Comparison of ENCODE assay signal across 1 cellular context in the genomic region with DNA sequence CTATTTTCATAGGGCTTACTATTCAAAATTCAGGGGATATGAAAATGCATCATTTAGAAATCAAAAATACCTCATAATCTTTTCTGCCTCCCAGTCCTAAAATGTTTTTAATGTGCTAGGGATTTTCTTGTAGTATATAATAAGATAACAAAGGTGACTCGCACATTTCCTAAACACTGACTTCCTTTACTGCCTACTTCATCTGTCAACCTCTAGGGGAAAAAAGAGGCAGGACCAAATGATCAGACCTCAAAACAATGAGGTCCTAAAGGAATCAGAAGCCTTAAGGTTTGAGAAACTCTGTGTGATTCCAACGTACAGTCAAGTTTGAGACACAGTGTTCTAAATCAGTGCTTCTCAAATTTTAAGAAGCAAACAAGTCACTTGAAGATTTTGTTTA.
TF ChIP-seq lines count a peak whose summit lies in the region.

No MANE protein-coding gene starts in this region.

TF ChIP-seq in SK-N-SH, 30 proteins besides CTCF, POLR2A, EP300 and RAD21 (continued from another document):
- TF ChIP-seq ZBTB33 (IDR thresholded peaks at IDR 0.05; ENCODE audit: borderline replicate concordance, low read depth) (no peak), NFIC (IDR thresholded peaks at IDR 0.05; ENCODE audit: borderline replicate concordance) (no peak), RXRA (IDR thresholded peaks at IDR 0.05; ENCODE audit: borderline replicate concordance, low read depth) (no peak), CHD2 (IDR thresholded peaks at IDR 0.05; ENCODE audit: low read length, partially characterized antibody) (no peak), REST (IDR thresholded peaks at IDR 0.05; ENCODE audit: low read depth, low read length) (no peak), POLR2AphosphoS5 (IDR thresholded peaks at IDR 0.05; ENCODE audit: low read depth, low read length) (no peak), SMC3 (IDR thresholded peaks at IDR 0.05; ENCODE audit: low read depth, low read length) (no peak), TAF1 (IDR thresholded peaks at IDR 0.05; ENCODE audit: borderline replicate concordance, low read depth, low read length) (no peak), JUND (IDR thresholded peaks at IDR 0.05) (no peak), ELF1 (IDR thresholded peaks at IDR 0.05) (no peak)
- TF ChIP-seq, protein P1, sequence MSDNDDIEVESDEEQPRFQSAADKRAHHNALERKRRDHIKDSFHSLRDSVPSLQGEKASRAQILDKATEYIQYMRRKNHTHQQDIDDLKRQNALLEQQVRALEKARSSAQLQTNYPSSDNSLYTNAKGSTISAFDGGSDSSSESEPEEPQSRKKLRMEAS (IDR thresholded peaks at IDR 0.05; ENCODE audit: low read depth): no peak
- TF ChIP-seq, protein P2, sequence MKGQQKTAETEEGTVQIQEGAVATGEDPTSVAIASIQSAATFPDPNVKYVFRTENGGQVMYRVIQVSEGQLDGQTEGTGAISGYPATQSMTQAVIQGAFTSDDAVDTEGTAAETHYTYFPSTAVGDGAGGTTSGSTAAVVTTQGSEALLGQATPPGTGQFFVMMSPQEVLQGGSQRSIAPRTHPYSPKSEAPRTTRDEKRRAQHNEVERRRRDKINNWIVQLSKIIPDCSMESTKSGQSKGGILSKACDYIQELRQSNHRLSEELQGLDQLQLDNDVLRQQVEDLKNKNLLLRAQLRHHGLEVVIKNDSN (IDR thresholded peaks at IDR 0.05; ENCODE audit: borderline replicate concordance, low read depth): no peak
